ENCODE assay signal across 14 cellular contexts in the genomic region with DNA sequence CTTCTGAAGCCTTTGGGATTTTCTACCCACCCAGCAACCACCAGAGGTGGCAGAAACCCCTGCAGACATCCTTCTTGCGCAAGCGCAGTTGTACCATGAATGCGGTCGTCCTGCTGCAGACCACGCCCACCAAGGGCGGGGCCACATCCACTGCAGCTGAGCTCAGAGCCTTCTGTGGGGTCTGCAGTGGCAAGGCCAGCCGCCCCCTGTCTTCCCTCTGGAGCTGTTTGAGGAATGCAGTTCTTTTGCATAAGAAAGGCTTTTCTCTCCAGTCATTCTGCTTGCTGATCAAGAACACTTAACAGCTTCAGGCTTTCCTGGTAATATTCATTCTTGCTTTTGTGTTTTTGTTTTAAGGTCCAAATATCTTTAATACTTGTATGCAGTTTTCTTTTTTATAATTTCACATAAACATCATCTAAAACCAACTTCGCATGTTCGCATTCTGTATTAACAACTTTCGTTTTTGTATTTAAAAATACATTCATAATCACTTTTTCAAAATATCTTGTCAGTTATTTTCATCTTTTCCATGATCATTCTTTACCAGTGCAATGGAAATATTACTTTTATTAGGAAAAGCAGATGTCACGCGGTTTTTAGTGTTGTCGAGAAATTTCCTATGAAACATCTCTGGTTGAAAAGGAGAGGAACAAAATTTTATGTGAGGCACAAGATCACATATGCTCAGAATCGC.
DNase-seq lines count a peak whose midpoint lies in the region; ATAC-seq, FAIRE-seq and TF ChIP-seq lines count a peak whose summit lies in the region.
"Had no signal": no experiment of that assay in that cellular context is flagged by ENCODE, and none has a peak within 500 bp of the region (broad histone marks: within the 10 kb centered on the region; RNA-seq: fewer than 3 reads in every experiment).

No MANE protein-coding gene starts in this region.

- BruUV-seq in K562 (replicated peaks; lab: Mats Ljungman, UMichigan), result no TSS peak

- no peaks in the 10 kb centered on the region for H3K79me2 ChIP-seq in K562 (ENCODE audit: control insufficient read depth, insufficient read depth, low read length)

- in situ Hi-C loops in K562 (cut with MboI), result no loop called here

- no peaks in the 10 kb centered on the region for H3K9me3 ChIP-seq in K562 (replicated peaks; ENCODE audit: control insufficient read depth, insufficient read depth, low read depth, low read length)

- TF ChIP-seq POLR2A in K562 (conservative IDR thresholded peaks at IDR 0.05) (no peak), lower leg skin (IDR thresholded peaks at IDR 0.05) (no peak)

- 7% methylated on average over 14 of the region's 14 CpGs for WGBS in K562 (ENCODE audit: insufficient coverage, low coverage, missing lambda C conversion rate)
- WGBS in lower leg skin, 2 donors, result 43 to 52% methylated on average over 14 of the region's 14 CpGs

- no peaks in the 10 kb centered on the region for H3K27me3 ChIP-seq in K562 (ENCODE audit: control insufficient read depth in 2 of 2, insufficient read depth in 2 of 2, low read length in 2 of 2)
- H3K27me3 ChIP-seq: foreskin keratinocyte had no signal

- CTCF ChIA-PET in K562 (lab: Yijun Ruan, JAX; ENCODE audit: low intra/inter-chr PET ratio), result no interaction called here

- DNase-seq in ELF-1 (ENCODE audit: low read depth, low spot score), result peak; percentile 98
- peak in 3 of 4 experiments; percentile 10 to 12 (median 11) for DNase-seq in K562 (ENCODE audit: extremely low read depth in 1 of 4, low spot score in 3 of 4)
- peak in 35 of 51 donors; percentile 3 to 73 (median 42) for DNase-seq in hypothalamus (lab: John Stamatoyannopoulos, UW)
- peak in 45 of 56 donors; percentile 1 to 83 (median 38) for DNase-seq in nucleus accumbens (lab: John Stamatoyannopoulos, UW)
- DNase-seq in lower leg skin (ENCODE audit: low spot score in 2 of 2), result no peak
- no peak for DNase-seq in stimulated activated CD4-positive, alpha-beta T cell treated with anti-CD3 and anti-CD28 coated beads, Interleukin-4, amount 100 ng/mL, for 24 hours
- no peak for DNase-seq in NCI-H2171 (lab: John Stamatoyannopoulos, UW)
- DNase-seq: activated effector memory CD4-positive, alpha-beta T cell treated with anti-CD3 and anti-CD28 coated beads, Interleukin-2, amount 50 U/mL, for 16 hours; foreskin keratinocyte; GF-D8; NCI-H146; NK-92 treated with Interleukin-12 subunit alpha and Interleukin-12 subunit beta, amount 100 ng/mL, for 24 hours; stimulated activated CD4-positive, alpha-beta T cell treated with anti-CD3 and anti-CD28 coated beads, Interleukin-12 subunit alpha, Interleukin-12 subunit beta, amount 100 ng/mL, for 4 hours had no signal

- H3K4me1 ChIP-seq in K562 (replicated peaks in 1 of 2; ENCODE audit: control insufficient read depth in 2 of 2, insufficient read depth in 2 of 2, low read length in 2 of 2), result no peaks in the 10 kb centered on the region
- H3K4me1 ChIP-seq: foreskin keratinocyte had no signal

- no peak overlapping the region for H3K4me2 ChIP-seq in K562 (ENCODE audit: insufficient read depth, low read length)

- no peak overlapping the region for H2AFZ ChIP-seq in K562 (ENCODE audit: low read depth, low read length)

- intact Hi-C loops in K562 (cut with micrococcal nuclease) (no loop called here), lower leg skin (cut with DNase I; ENCODE audit: low total_unique reads) (no loop called here)

- TF ChIP-seq EP300 in K562 (IDR thresholded peaks at IDR 0.05; ENCODE audit: low read length), result no peak

- ATAC-seq in K562 (no peak), HG03025 (IDR thresholded peaks at IDR 0.05; ENCODE audit: low FRiP score, unreplicated experiment) (no peak)
- ATAC-seq: foreskin keratinocyte had no signal

- H3K36me3 ChIP-seq in K562 (ENCODE audit: control insufficient read depth, insufficient read depth, low read length), result no peaks in the 10 kb centered on the region

- no peaks in the 10 kb centered on the region for H4K20me1 ChIP-seq in K562 (replicated peaks; ENCODE audit: control insufficient read depth, insufficient read depth, low read length)

- H3K9ac ChIP-seq in K562 (ENCODE audit: insufficient read depth in 1 of 2, low read depth in 2 of 2, low read length in 2 of 2), result no peak overlapping the region

- no peak for FAIRE-seq in K562 (lab: Jason Lieb, UNC)

- H3K4me3 ChIP-seq in K562 (no peak overlapping the region), lower leg skin (ENCODE audit: low read depth, poor library complexity, severe bottlenecking) (no peak overlapping the region)

- POLR2A ChIA-PET in K562 (lab: Yijun Ruan, JAX), result no interaction called here

- TF ChIP-seq CTCF in K562 (IDR thresholded peaks at IDR 0.05 in 2 of 3, conservative IDR thresholded peaks at IDR 0.05 in 1 of 3; ENCODE audit: insufficient read depth in 2 of 3, low read depth in 1 of 3, low read length in 3 of 3), result no peak
- TF ChIP-seq CTCF in lower leg skin (IDR thresholded peaks at IDR 0.05), result no peak

- no peak for TF ChIP-seq RAD21 in K562 (CRISPR knock-in tag; conservative IDR thresholded peaks at IDR 0.05 in 1 of 2, IDR thresholded peaks at IDR 0.05 in 1 of 2)

- no peaks in the 10 kb centered on the region for H3K9me1 ChIP-seq in K562 (ENCODE audit: control insufficient read depth, insufficient read depth, low read length)

- H3K27ac ChIP-seq in K562 (ENCODE audit: extremely low read depth, low read depth, low read length), result no peak overlapping the region
- H3K27ac ChIP-seq: foreskin keratinocyte had no signal

TF ChIP-seq in K562, 482 proteins besides CTCF, POLR2A, EP300 and RAD21:
- TF ChIP-seq, protein P1, sequence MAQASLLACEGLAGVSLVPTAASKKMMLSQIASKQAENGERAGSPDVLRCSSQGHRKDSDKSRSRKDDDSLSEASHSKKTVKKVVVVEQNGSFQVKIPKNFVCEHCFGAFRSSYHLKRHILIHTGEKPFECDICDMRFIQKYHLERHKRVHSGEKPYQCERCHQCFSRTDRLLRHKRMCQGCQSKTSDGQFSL (CRISPR knock-in tag; IDR thresholded peaks at IDR 0.05), result no peak
- TF ChIP-seq, protein P1 (tag; IDR thresholded peaks at IDR 0.05), result no peak
- peak in 1 of 2 experiments; percentile 39; a peak in 1 of 4 replicates for TF ChIP-seq NRF1 (conservative IDR thresholded peaks at IDR 0.05 in 1 of 2, IDR thresholded peaks at IDR 0.05 in 1 of 2)

Comparison
In these comparisons a context has a peak if more than half of its experiments do, and no peak if none do; other contexts are left out.
1. DNase-seq: peak in ELF-1 (single experiment), K562 (3 of 4), hypothalamus (35 of 51) and nucleus accumbens (45 of 56); none in lower leg skin (0 of 2), stimulated activated CD4-positive, alpha-beta T cell treated with anti-CD3 and anti-CD28 coated beads, Interleukin-4, amount 100 ng/mL, for 24 hours (single experiment) and NCI-H2171 (single experiment).